ENCODE assay signal across 18 cellular contexts in genomic region chr4:158877069-158877468, GRCh38.
"Had no signal": no experiment of that assay in that cellular context is flagged by ENCODE, and none has a peak within 500 bp of the region (broad histone marks: within the 10 kb centered on the region; RNA-seq: fewer than 3 reads in every experiment).

No MANE protein-coding gene starts in this region.

- H3K27me3 ChIP-seq: colonic mucosa, esophagus muscularis mucosa, foreskin keratinocyte, gastroesophageal sphincter, heart right ventricle, left lung had no signal

- H3K4me1 ChIP-seq: colonic mucosa, left lung, lower lobe of right lung had no signal

- DNase-seq: colonic mucosa; cortex of kidney; effector CD8-positive, alpha-beta T cell; effector memory CD8-positive, alpha-beta T cell; endodermal cell; foreskin keratinocyte; heart right ventricle; hippocampal formation; left cardiac atrium; left lung; left ventricle myocardium superior; lower lobe of right lung; mesenchymal stem cell; mucosa of descending colon; naive B cell had no signal

- H3K36me3 ChIP-seq: colonic mucosa had no signal

- H3K27ac ChIP-seq: colonic mucosa, epithelial cell of prostate, esophagus muscularis mucosa, foreskin keratinocyte, gastroesophageal sphincter, heart right ventricle, left lung, lower lobe of right lung had no signal

- H3K4me3 ChIP-seq: colonic mucosa, esophagus muscularis mucosa, gastroesophageal sphincter, heart right ventricle, left lung, lower lobe of right lung, mucosa of descending colon had no signal

- H3K9me3 ChIP-seq: colonic mucosa, esophagus muscularis mucosa, gastroesophageal sphincter, heart right ventricle, left lung, lower lobe of right lung had no signal

- ATAC-seq: effector memory CD8-positive, alpha-beta T cell; foreskin keratinocyte; gastroesophageal sphincter; left cardiac atrium; left lung; left ventricle myocardium superior; lower lobe of right lung; mucosa of descending colon had no signal
